Comparison of ENCODE assay signal across 24 cellular contexts in the genomic region with DNA sequence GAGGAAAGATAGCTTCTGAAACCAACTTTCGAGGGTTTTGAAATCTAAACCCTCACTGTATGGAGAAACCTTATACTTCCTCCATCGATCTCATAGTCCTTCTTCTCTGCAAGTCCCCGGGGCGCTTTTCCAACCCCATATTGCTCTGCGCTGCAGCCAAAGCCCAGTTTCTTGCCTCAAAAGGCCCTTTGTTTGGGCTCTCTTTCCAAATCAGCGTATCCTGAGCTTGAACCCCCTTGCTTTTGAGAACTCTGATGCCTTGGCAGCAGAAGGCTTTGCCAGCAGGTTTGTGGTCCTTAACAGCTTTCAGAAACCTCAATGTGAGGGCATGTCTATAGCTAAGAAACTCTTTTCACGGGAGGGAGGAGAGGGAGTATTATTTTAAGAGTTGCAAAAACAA. TPM values are rescaled to one million over a fixed set of nuclear protein-coding genes. Genes with fewer than 3 reads are reported as not detected.
A peak's percentile ranks its signal among the peaks of the same experiment; 100 is the strongest.
DNase-seq lines count a peak whose midpoint lies in the region; TF ChIP-seq lines count a peak whose summit lies in the region.
"Had no signal": no experiment of that assay in that cellular context is flagged by ENCODE, and none has a peak within 500 bp of the region (broad histone marks: within the 10 kb centered on the region; RNA-seq: fewer than 3 reads in every experiment).

No MANE protein-coding gene starts in this region.

- WGBS in mesendoderm (ENCODE audit: extremely low coverage, insufficient coverage, low lambda C conversion rate), result no CpG with 5 or more reads among the region's 7 CpGs

- no peak overlapping the region for H3K9ac ChIP-seq in mesendoderm (ENCODE audit: low read length)

- no peak overlapping the region for H3K27ac ChIP-seq in mesendoderm (ENCODE audit: low read depth, low read length)
- H3K27ac ChIP-seq: epithelial cell of prostate had no signal

- H3K27ac Mint-ChIP-seq in brain, result peak overlapping the region in 4 of 5 experiments; percentile 40 to 71 (median 68)
- H3K27ac Mint-ChIP-seq in HFFc6, result no peak overlapping the region
- H3K27ac Mint-ChIP-seq: activated CD4-positive, alpha-beta memory T cell treated with anti-CD3 and anti-CD28 coated beads for 36 hours; activated naive CD4-positive, alpha-beta T cell treated with anti-CD3 and anti-CD28 coated beads, Interleukin-2, amount 50 U/mL, for 72 hours; activated T-helper 2 cell treated with anti-CD3 and anti-CD28 coated beads, Interferon-gamma antibody, Interleukin-2, Interleukin-4, amounts not matched to agents 10 μg/mL and 5 μg/mL and 100 μg/mL, durations not matched to agents 14 hours and 24 hours and 36 hours; immature natural killer cell had no signal

- no peak overlapping the region for H2BK120ac ChIP-seq in mesendoderm (ENCODE audit: low read depth, low read length)

- H3K23ac ChIP-seq in mesendoderm (ENCODE audit: low read length), result no peak overlapping the region

- no peak overlapping the region for H2BK15ac ChIP-seq in mesendoderm (replicated peaks; ENCODE audit: low read depth)

- H3K36me3 ChIP-seq in mesendoderm (ENCODE audit: control insufficient read depth, insufficient read depth, low read length), result no peaks in the 10 kb centered on the region
- H3K36me3 ChIP-seq: HAP-1 had no signal

- no peak overlapping the region for H3K4me3 ChIP-seq in mesendoderm (ENCODE audit: low read length)
- H3K4me3 ChIP-seq: HAP-1 had no signal

- H4K8ac ChIP-seq in mesendoderm (ENCODE audit: low read depth, low read length), result no peak overlapping the region

- H3K4me2 ChIP-seq in mesendoderm (ENCODE audit: low read length), result no peak overlapping the region

- peaks cover 11% of the 10 kb centered on the region for H3K79me1 ChIP-seq in mesendoderm (ENCODE audit: low read length)

- H4K5ac ChIP-seq in mesendoderm (ENCODE audit: low read length), result no peak overlapping the region

- H3K4me1 Mint-ChIP-seq in brain (peaks cover 85% of the 10 kb centered on the region), HFFc6 (ENCODE audit: low read depth) (peaks cover 6% of the 10 kb centered on the region; the same call in 1 of the 2 replicates)
- H3K4me1 Mint-ChIP-seq: central memory CD8-positive, alpha-beta T cell; immature natural killer cell had no signal

- H3K9me3 Mint-ChIP-seq in brain, result peaks cover 0 to 2% (median 0%) of the 10 kb centered on the region in 5 experiments
- H3K9me3 Mint-ChIP-seq in HFFc6, result no peaks in the 10 kb centered on the region
- H3K9me3 Mint-ChIP-seq: activated CD4-positive, alpha-beta memory T cell treated with anti-CD3 and anti-CD28 coated beads for 36 hours; activated T-helper 2 cell treated with anti-CD3 and anti-CD28 coated beads, Interferon-gamma antibody, Interleukin-2, Interleukin-4, amounts not matched to agents 10 μg/mL and 5 μg/mL and 100 μg/mL, durations not matched to agents 14 hours and 24 hours and 36 hours; central memory CD8-positive, alpha-beta T cell had no signal

- no peak overlapping the region for H3K56ac ChIP-seq in mesendoderm (ENCODE audit: low read length)

- DNase-seq in NOMO-1 treated with DMSO at 0.1 percent for 48 hours (lab: John Stamatoyannopoulos, UW; ENCODE audit: unreplicated experiment), result peak; percentile 81
- DNase-seq in mesendoderm, result no peak
- DNase-seq in superior temporal gyrus (ENCODE audit: extremely low spot score), result peak; percentile 85
- no peak for DNase-seq in DMS114 treated with DMSO at 0.1 percent for 48 hours (lab: John Stamatoyannopoulos, UW; ENCODE audit: unreplicated experiment)
- DNase-seq in HFFc6, result no peak
- no peak for DNase-seq in germinal center (ENCODE audit: low spot score)
- DNase-seq: activated CD4-positive, alpha-beta memory T cell treated with anti-CD3 and anti-CD28 coated beads for 36 hours; activated CD8-positive, alpha-beta memory T cell treated with anti-CD3 and anti-CD28 coated beads, Interleukin-2, amount 50 U/mL, for 48 hours; EL; immature natural killer cell; left ventricle myocardium superior; NCI-H1092; NCI-H187; NCI-H226; NCI-H774; OCI-M1; Right ventricle myocardium superior; stimulated activated CD4-positive, alpha-beta T cell treated with anti-CD3 and anti-CD28 coated beads, Interleukin-1b, Interleukin-23, amount 100 ng/mL, for 48 hours had no signal

- H3K27me3 ChIP-seq in mesendoderm (ENCODE audit: insufficient read depth, low read length, poor library complexity), result no peaks in the 10 kb centered on the region

- H3K4ac ChIP-seq in mesendoderm (ENCODE audit: low read depth, low read length), result no peak overlapping the region

- H3K4me1 ChIP-seq in mesendoderm (ENCODE audit: control insufficient read depth, low read depth, low read length), result no peaks in the 10 kb centered on the region

- no peaks in the 10 kb centered on the region for H3K27me3 Mint-ChIP-seq in brain
- H3K27me3 Mint-ChIP-seq in HFFc6 (ENCODE audit: insufficient read depth), result no peaks in the 10 kb centered on the region
- H3K27me3 Mint-ChIP-seq: activated CD4-positive, alpha-beta memory T cell treated with anti-CD3 and anti-CD28 coated beads for 36 hours had no signal

- H3K79me2 ChIP-seq in mesendoderm (ENCODE audit: control insufficient read depth, insufficient read depth, low read length), result peaks cover 16% of the 10 kb centered on the region

- TF ChIP-seq CTCF in brain (conservative IDR thresholded peaks at IDR 0.05) (no peak), HFFc6 (IDR thresholded peaks at IDR 0.05) (no peak)

- H2BK5ac ChIP-seq in mesendoderm (ENCODE audit: low read length), result no peak overlapping the region

- no peak overlapping the region for H2AK5ac ChIP-seq in mesendoderm (ENCODE audit: low read length)

- H3K18ac ChIP-seq in mesendoderm (ENCODE audit: low read length), result peak overlapping the region; percentile 51

- H3K36me3 Mint-ChIP-seq in brain (peaks cover 4% of the 10 kb centered on the region), HFFc6 (ENCODE audit: low read depth) (no peaks in the 10 kb centered on the region)
- H3K36me3 Mint-ChIP-seq: activated CD4-positive, alpha-beta memory T cell treated with anti-CD3 and anti-CD28 coated beads for 36 hours; activated naive CD4-positive, alpha-beta T cell treated with anti-CD3 and anti-CD28 coated beads, Interleukin-2, amount 50 U/mL, for 72 hours; immature natural killer cell had no signal

- H3K4me3 Mint-ChIP-seq in brain (peak overlapping the region in 2 of 5 experiments; percentile 28 to 65), HFFc6 (no peak overlapping the region)
- H3K4me3 Mint-ChIP-seq: activated CD4-positive, alpha-beta memory T cell treated with anti-CD3 and anti-CD28 coated beads for 36 hours; central memory CD8-positive, alpha-beta T cell; immature natural killer cell had no signal

RNA-seq across cellular contexts. Expression of a gene that starts 21.6 kb away (rescaled TPM):
- polyA plus RNA-seq in brain (ENCODE audit: insufficient read depth, low read depth, low replicate concordance), result 54.2 TPM
- 8.7 TPM for polyA plus RNA-seq in mesendoderm (2013, experiment 1 of 2)
- polyA plus RNA-seq in mesendoderm (2013, experiment 2 of 2), result 9.3 TPM
- 10 to 100 TPM; 15.1 to 29.9 (median 24.8) TPM for total RNA-seq in HFFc6 (2021; fragmentation: NEBNext Ultra II Directional; extraction: Animal tissue kit (Norgen Biotek cat#: 25700))
- total RNA-seq: activated CD4-positive, alpha-beta memory T cell treated with anti-CD3 and anti-CD28 coated beads for 36 hours; activated naive CD4-positive, alpha-beta T cell treated with anti-CD3 and anti-CD28 coated beads, Interleukin-2, amount 50 U/mL, for 72 hours; activated T-helper 2 cell treated with anti-CD3 and anti-CD28 coated beads, Interferon-gamma antibody, Interleukin-2, Interleukin-4, amounts not matched to agents 10 μg/mL and 5 μg/mL and 100 μg/mL, durations not matched to agents 14 hours and 24 hours and 36 hours had no signal
- polyA plus RNA-seq: immature natural killer cell had no signal

Comparison
In these comparisons a context has a peak if more than half of its experiments do, and no peak if none do; other contexts are left out.
1. DNase-seq: peak in NOMO-1 treated with DMSO at 0.1 percent for 48 hours (single experiment) and superior temporal gyrus (single experiment); none in mesendoderm (single experiment), DMS114 treated with DMSO at 0.1 percent for 48 hours (single experiment), HFFc6 (single experiment) and germinal center (single experiment).